ENCODE assay signal across 13 cellular contexts in genomic region chr10:4450981-4451501, GRCh38.
DNase-seq lines count a peak whose midpoint lies in the region; ATAC-seq and TF ChIP-seq lines count a peak whose summit lies in the region.
"Had no signal": no experiment of that assay in that cellular context is flagged by ENCODE, and none has a peak within 500 bp of the region (broad histone marks: within the 10 kb centered on the region; RNA-seq: fewer than 3 reads in every experiment).

No MANE protein-coding gene starts in this region.

- 9 to 19% (median 15%) methylated on average over 9 of the region's 9 CpGs for WGBS in spleen, 5 donors

- no peak overlapping the region for H3K27ac ChIP-seq in spleen

- DNase-seq in GM04504 (ENCODE audit: low read depth) (peak; percentile 91), NOMO-1 treated with DMSO at 0.1 percent for 48 hours (lab: John Stamatoyannopoulos, UW; ENCODE audit: unreplicated experiment) (peak; percentile 58), epithelial cell of esophagus (ENCODE audit: low read depth) (peak; percentile 83), pulmonary artery endothelial cell (ENCODE audit: low read depth, low spot score) (peak; percentile 85), COR-L47 (lab: John Stamatoyannopoulos, UW) (no peak), DMS 273 (lab: John Stamatoyannopoulos, UW; ENCODE audit: unreplicated experiment) (no peak), spleen (no peak)
- DNase-seq: activated CD4-positive, CD25-positive, alpha-beta regulatory T cell treated with anti-CD3 and anti-CD28 coated beads, Interleukin-2, amount 50 U/mL, for 72 hours; aorta had no signal

- peaks cover 0 to 10% (median 0%) of the 10 kb centered on the region in 6 donors for H3K4me1 ChIP-seq in spleen
- H3K4me1 ChIP-seq: HAP-1 had no signal

- no peak for TF ChIP-seq POLR2A in spleen (IDR thresholded peaks at IDR 0.05)

- no peaks in the 10 kb centered on the region for H3K36me3 ChIP-seq in spleen
- H3K36me3 ChIP-seq: HAP-1 had no signal

- no peak for TF ChIP-seq CTCF in epithelial cell of esophagus (IDR thresholded peaks at IDR 0.05; ENCODE audit: insufficient read depth, low read depth, low read length, missing control alignments)
- no peak for TF ChIP-seq CTCF in spleen (IDR thresholded peaks at IDR 0.05 in 8 of 11, conservative IDR thresholded peaks at IDR 0.05 in 3 of 11)

- no peak for ATAC-seq in GM21390 (IDR thresholded peaks at IDR 0.05; ENCODE audit: unreplicated experiment)
- ATAC-seq: HepG2, sciatic nerve had no signal

- intact Hi-C loops in spleen (cut with DNase I; ENCODE audit: low total_unique reads), result no loop called here

- no peaks in the 10 kb centered on the region for H3K27me3 ChIP-seq in spleen (replicated peaks in 1 of 7)

- no peaks in the 10 kb centered on the region for H3K9me3 ChIP-seq in spleen
- H3K9me3 ChIP-seq: HAP-1 had no signal

- H3K4me3 ChIP-seq in epithelial cell of esophagus (ENCODE audit: low read length), result no peak overlapping the region
- H3K4me3 ChIP-seq in spleen, result no peak overlapping the region
- H3K4me3 ChIP-seq: HAP-1 had no signal

Comparison
In these comparisons a context has a peak if more than half of its experiments do, and no peak if none do; other contexts are left out.
1. DNase-seq: peak in GM04504 (single experiment), NOMO-1 treated with DMSO at 0.1 percent for 48 hours (single experiment), epithelial cell of esophagus (single experiment) and pulmonary artery endothelial cell (single experiment); none in COR-L47 (single experiment), DMS 273 (single experiment) and spleen (single experiment).